9 cellular contexts compared by ENCODE assay signal in the genomic region with DNA sequence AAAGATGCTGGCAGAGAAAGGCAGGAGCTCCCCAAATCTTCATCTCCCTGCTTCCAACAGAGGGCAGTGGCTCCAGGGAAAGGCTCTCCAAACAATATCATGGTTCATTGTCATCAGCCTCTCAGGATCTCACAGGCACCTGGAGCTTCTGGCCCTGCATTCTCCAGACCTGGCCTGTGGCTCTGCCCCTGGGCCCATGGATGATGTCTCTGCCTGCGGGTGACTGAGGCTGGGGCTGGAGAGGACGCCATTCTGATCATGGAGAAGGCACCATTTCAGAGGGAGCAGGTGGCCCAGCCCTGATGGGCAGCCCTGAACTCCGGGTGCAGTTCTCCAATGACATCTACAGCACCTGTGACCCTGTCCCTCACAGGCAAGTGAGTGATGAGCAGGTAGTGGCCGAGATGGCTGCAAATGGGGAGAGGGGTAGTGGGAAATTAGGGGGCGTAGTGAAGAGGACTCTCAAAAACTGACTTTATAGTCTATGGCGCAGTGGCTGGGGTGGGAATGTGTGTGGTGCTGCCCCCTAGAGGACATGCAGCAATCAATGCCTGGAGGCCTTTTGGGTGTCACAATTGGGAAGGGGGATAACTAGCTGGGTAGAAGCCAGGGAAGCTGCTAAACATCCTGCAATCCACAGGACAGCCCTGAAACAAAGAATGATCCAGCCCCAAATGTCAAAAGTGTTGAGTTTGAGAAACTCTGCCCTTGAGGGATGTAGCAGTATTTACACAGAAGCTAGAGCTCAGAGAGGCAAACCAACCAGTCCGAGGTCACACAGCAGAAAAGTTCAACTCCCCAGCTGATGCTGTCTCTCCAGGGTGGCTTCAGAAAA. TPM values are rescaled to one million over a fixed set of nuclear protein-coding genes. Genes with fewer than 3 reads are reported as not detected.
DNase-seq lines count a peak whose midpoint lies in the region; ATAC-seq, FAIRE-seq and TF ChIP-seq lines count a peak whose summit lies in the region.
"Had no signal": no experiment of that assay in that cellular context is flagged by ENCODE, and none has a peak within 500 bp of the region (broad histone marks: within the 10 kb centered on the region; RNA-seq: fewer than 3 reads in every experiment).

No MANE protein-coding gene starts in this region.

- in situ Hi-C loops in GM12878 (cut with MboI): no loop called here

- no peak for TF ChIP-seq EP300 in GM12878 (IDR thresholded peaks at IDR 0.05; ENCODE audit: borderline replicate concordance in 1 of 2, control insufficient read depth in 1 of 2, low read depth in 2 of 2, low read length in 2 of 2)

- SMC1A ChIA-PET in GM12878 (lab: Charles Lee; ENCODE audit: uncharacterized antibody, unreplicated experiment): interaction anchor here (0.6 to 1.1 kb wide), 2 partner anchors 58 to 117 kb away, joined by 3 read pairs; no protein-coding TSS in a partner anchor

- H3K4me2 ChIP-seq in GM12878 (ENCODE audit: control insufficient read depth, insufficient read depth): no peak overlapping the region

- TF ChIP-seq RAD21 in GM12878 (IDR thresholded peaks at IDR 0.05; ENCODE audit: insufficient read depth, low read depth, low read length): peak; percentile 49

- H3K27ac ChIP-seq in GM12878 (ENCODE audit: control insufficient read depth, insufficient read depth): no peak overlapping the region

- DNase-seq in Right ventricle myocardium superior: no peak
- no peak for DNase-seq in left cardiac atrium
- peak; percentile 47 for DNase-seq in RKO (ENCODE audit: low spot score)
- DNase-seq in GM12878 (ENCODE audit: low read depth, low spot score): no peak
- DNase-seq in inferior parietal cortex (ENCODE audit: extremely low spot score): peak; percentile 45
- peak in 2 of 3 experiments; percentile 26 to 43 for DNase-seq in stimulated activated CD4-positive, alpha-beta T cell treated with anti-CD3 and anti-CD28 coated beads, TNF-alpha, amount 100 ng/mL, for 24 hours (ENCODE audit: low read depth in 3 of 3)
- DNase-seq in OCI-M2 (lab: John Stamatoyannopoulos, UW; ENCODE audit: unreplicated experiment): no peak
- DNase-seq: stimulated activated naive B cell treated with anti-CD40 and anti-IgM and Interleukin-4, amounts not matched to agents 10 μg/mL and 1 μg/mL and 100 μg/mL, for 72 hours had no signal

- no peaks in the 10 kb centered on the region for H3K9me3 ChIP-seq in GM12878 (replicated peaks; ENCODE audit: control insufficient read depth, insufficient read depth, low read length)

- H3K4me1 ChIP-seq in GM12878 (ENCODE audit: control insufficient read depth, insufficient read depth, low read length): no peaks in the 10 kb centered on the region

- H3K9ac ChIP-seq in GM12878 (ENCODE audit: control insufficient read depth, insufficient read depth, low read length): no peak overlapping the region

- H3K79me2 ChIP-seq in GM12878 (ENCODE audit: control insufficient read depth, insufficient read depth, low read length): no peaks in the 10 kb centered on the region

- H3K4me3 ChIP-seq in GM12878: no peak overlapping the region

- peaks cover 1 to 6% of the 10 kb centered on the region in 2 experiments; a peak in 3 of 4 replicates for H3K27me3 ChIP-seq in GM12878 (replicated peaks in 1 of 2; ENCODE audit: control insufficient read depth in 2 of 2, insufficient read depth in 2 of 2, low read length in 1 of 2)

- TF ChIP-seq POLR2A in GM12878 (IDR thresholded peaks at IDR 0.05; ENCODE audit: low read depth, low read length): no peak

- POLR2A ChIA-PET in GM12878 (lab: Charles Lee): interaction anchor here (0.6 kb wide), 1 partner anchor 527 kb away, joined by 4 read pairs; no protein-coding TSS in a partner anchor

- 35% methylated on average over 7 of the region's 7 CpGs for WGBS in GM12878 (ENCODE audit: insufficient coverage, insufficient replicate concordance, low lambda C conversion rate, missing lambda C conversion rate)

- no peak for FAIRE-seq in GM12878 (lab: Jason Lieb, UNC)

- BruUV-seq in GM12878 (replicated peaks; lab: Mats Ljungman, UMichigan): no TSS peak

- no peak overlapping the region for H2AFZ ChIP-seq in GM12878 (ENCODE audit: control insufficient read depth, low read depth, low read length)

- RAD21 ChIA-PET in GM12878 (lab: Charles Lee; ENCODE audit: unreplicated experiment): interaction anchor here (0.7 to 1.6 kb wide), 2 partner anchors 10 to 539 kb away, joined by 3 to 4 read pairs; no protein-coding TSS in a partner anchor

- peaks cover 3% of the 10 kb centered on the region; the same call in 1 of the 2 replicates for H4K20me1 ChIP-seq in GM12878 (ENCODE audit: control insufficient read depth, insufficient read depth)

- intact Hi-C loops in Right ventricle myocardium superior (cut with DNase I): no loop called here
- intact Hi-C loops in left cardiac atrium (cut with DNase I): no loop called here
- intact Hi-C loops in GM12878 (cut with micrococcal nuclease; ENCODE audit: unreplicated experiment): loop anchor here (1.0 to 5.0 kb wide), 3 partner anchors 69 to 134 kb away; no protein-coding TSS in a partner anchor

- ATAC-seq in Right ventricle myocardium superior (ENCODE audit: poor library complexity): peak; percentile 14
- no peak for ATAC-seq in left cardiac atrium
- ATAC-seq in GM12878: peak; percentile 78
- no peak for ATAC-seq in GM21381 (IDR thresholded peaks at IDR 0.05; ENCODE audit: unreplicated experiment)

- peak; percentile 56 to 70 (median 68) for TF ChIP-seq CTCF in GM12878 (IDR thresholded peaks at IDR 0.05 in 2 of 3, conservative IDR thresholded peaks at IDR 0.05 in 1 of 3; ENCODE audit: control insufficient read depth in 2 of 3, extremely low read depth in 1 of 3, insufficient read depth in 1 of 3, low read depth in 3 of 3, low read length in 3 of 3)

- CTCF ChIA-PET in GM12878 (lab: Yijun Ruan, JAX): interaction anchor here (0.7 to 2.4 kb wide), 18 partner anchors 10 to 540 kb away, joined by 3 to 23 read pairs (median 4); no protein-coding TSS in a partner anchor

- H3K36me3 ChIP-seq in GM12878 (ENCODE audit: control insufficient read depth in 2 of 2, insufficient read depth in 2 of 2, low read length in 1 of 2): no peaks in the 10 kb centered on the region

TF ChIP-seq in GM12878, 131 proteins besides CTCF, POLR2A, EP300 and RAD21:
- no peak for TF ChIP-seq RUNX3 (IDR thresholded peaks at IDR 0.05; ENCODE audit: low read length)
- TF ChIP-seq SREBF1 (IDR thresholded peaks at IDR 0.05; ENCODE audit: low read length): no peak
- TF ChIP-seq PAX8 (IDR thresholded peaks at IDR 0.05): no peak
- TF ChIP-seq YY1 (IDR thresholded peaks at IDR 0.05; ENCODE audit: low read depth, low read length): peak; percentile 48; the same call in 1 of the 2 replicates
- peak; percentile 42; the same call in 1 of the 2 replicates for TF ChIP-seq SMC3 (IDR thresholded peaks at IDR 0.05; ENCODE audit: borderline replicate concordance, low read length)
TF ChIP-seq in GM12878: peak in this region for 2.

RNA-seq across cellular contexts. Expression of a gene that starts 3.2 kb away (rescaled TPM):
- total RNA-seq in Right ventricle myocardium superior (5.3 TPM), left cardiac atrium (10 to 100 TPM in 1 of 2 donors, 1 to 10 TPM in 1; 10.0 to 15.3 TPM), GM12878 (2014; rRNA removed) (0.38 and 0.73 TPM in 2 replicates), GM12878 (2014; rRNA removed; fragmentation: Illumina TruSeq; extraction: Trizol) (0.51 and 0.54 TPM in 2 replicates), GM12878 (2021) (1.5 and 1.6 TPM in 2 replicates)
- total RNA-seq in GM12878 (2013; cell fraction: nucleolus; rRNA removed): 3.1 TPM in 2 replicates
- 0.10 TPM for polyA plus RNA-seq in GM12878 (2011; ENCODE audit: low read depth)
- polyA plus RNA-seq in GM12878 (2011; rRNA removed) (0.05 and 0.09 TPM in 2 replicates), GM12878 (2014; fragmentation: Illumina TruSeq; extraction: Trizol) (0.44 and 0.60 TPM in 2 replicates), GM12878 (2014; fragmentation: Nextera tagmentation; extraction: Ambion mirVana) (under 1 TPM; 0.45 to 0.66 TPM), GM12878 (2014; rRNA removed) (0.44 and 0.67 TPM in 2 replicates), GM12878 (2016; fragmentation: Nextera tagmentation; extraction: Ambion mirVana) (under 1 TPM; 0.42 to 0.43 TPM)
- polyA plus RNA-seq in GM12878 (2011; cell fraction: cytosol; rRNA removed): 0.07 and 0.16 TPM in 2 replicates
- polyA plus RNA-seq in GM12878 (2011; cell fraction: nucleus; rRNA removed): 0.12 and 0.13 TPM in 2 replicates
- 0.26 and 0.29 TPM in 2 replicates for polyA plus RNA-seq in GM12878 (2012)
- 0.07 and 0.15 TPM in 2 replicates for polyA minus RNA-seq in GM12878 (2011; rRNA and poly(A)+ RNA removed)
- not detected in 2 replicates for polyA minus RNA-seq in GM12878 (2011; cell fraction: cytosol; rRNA and poly(A)+ RNA removed)
- polyA minus RNA-seq in GM12878 (2011; cell fraction: nucleus; rRNA and poly(A)+ RNA removed): under 0.01 TPM in 2 replicates

Comparison
In these comparisons a context has a peak if more than half of its experiments do, and no peak if none do; other contexts are left out.
1. ATAC-seq: peak in Right ventricle myocardium superior (single experiment) and GM12878 (single experiment); none in left cardiac atrium (0 of 2) and GM21381 (single experiment).
2. DNase-seq: peak in RKO (single experiment), inferior parietal cortex (single experiment) and stimulated activated CD4-positive, alpha-beta T cell treated with anti-CD3 and anti-CD28 coated beads, TNF-alpha, amount 100 ng/mL, for 24 hours (2 of 3); none in Right ventricle myocardium superior (single experiment), left cardiac atrium (single experiment), GM12878 (single experiment) and OCI-M2 (single experiment).